ENCODE assay signal across 27 cellular contexts in genomic region chr19:38920529-38921419, GRCh38. TPM values are rescaled to one million over a fixed set of nuclear protein-coding genes. Genes with fewer than 3 reads are reported as not detected.
"Had no signal": no experiment of that assay in that cellular context is flagged by ENCODE, and none has a peak within 500 bp of the region (broad histone marks: within the 10 kb centered on the region; RNA-seq: fewer than 3 reads in every experiment).

No MANE protein-coding gene starts in this region.

- H3K4me1 Mint-ChIP-seq: activated B cell treated with CpG ODN at 0.5 μM for 24 hours; activated CD4-positive, alpha-beta T cell treated with anti-CD3 and anti-CD28 coated beads for 36 hours; activated naive CD4-positive, alpha-beta T cell treated with anti-CD3 and anti-CD28 coated beads, Interleukin-2, amount 10 ng/mL, durations not matched to agents 7 days and 5 days; stimulated activated naive B cell treated with anti-CD40 and anti-IgM and Interleukin-4, amounts not matched to agents 10 μg/mL and 1 μg/mL and 100 μg/mL, for 72 hours; T-helper 17 cell had no signal

- H3K4me3 Mint-ChIP-seq: activated B cell treated with CpG ODN at 0.5 μM for 24 hours; activated CD4-positive, alpha-beta T cell treated with anti-CD3 and anti-CD28 coated beads for 36 hours; activated naive CD4-positive, alpha-beta T cell treated with anti-CD3 and anti-CD28 coated beads, Interleukin-2, amount 10 ng/mL, durations not matched to agents 7 days and 5 days; activated T-cell treated with anti-CD3 and anti-CD28 coated beads, Interleukin-2, amount 50 U/mL, for 72 hours; naive thymus-derived CD4-positive, alpha-beta T cell; stimulated activated naive B cell treated with anti-CD40 and anti-IgM and Interleukin-4, amounts not matched to agents 10 μg/mL and 1 μg/mL and 100 μg/mL, for 72 hours; T-helper 17 cell had no signal

- H3K9me3 Mint-ChIP-seq: activated B cell treated with CpG ODN at 0.5 μM for 24 hours; activated naive CD4-positive, alpha-beta T cell treated with anti-CD3 and anti-CD28 coated beads, Interleukin-2, amount 10 ng/mL, durations not matched to agents 7 days and 5 days; activated T-cell treated with anti-CD3 and anti-CD28 coated beads, Interleukin-2, amount 50 U/mL, for 72 hours had no signal

- H3K27ac Mint-ChIP-seq: activated B cell treated with CpG ODN at 0.5 μM for 24 hours; activated CD4-positive, alpha-beta T cell treated with anti-CD3 and anti-CD28 coated beads for 36 hours; activated naive CD4-positive, alpha-beta T cell treated with anti-CD3 and anti-CD28 coated beads, Interleukin-2, amount 10 ng/mL, durations not matched to agents 7 days and 5 days; activated T-cell treated with anti-CD3 and anti-CD28 coated beads, Interleukin-2, amount 50 U/mL, for 72 hours; stimulated activated naive B cell treated with anti-CD40 and anti-IgM and Interleukin-4, amounts not matched to agents 10 μg/mL and 1 μg/mL and 100 μg/mL, for 72 hours; T-helper 17 cell had no signal

- H3K9me3 ChIP-seq: sigmoid colon, testis had no signal

- DNase-seq: activated B cell treated with CpG ODN at 0.5 μM for 24 hours; activated CD4-positive, alpha-beta T cell treated with anti-CD3 and anti-CD28 coated beads for 36 hours; activated CD4-positive, alpha-beta T cell treated with anti-CD3 and anti-CD28 coated beads, Interleukin-2, amount 50 U/mL, for 48 hours; activated CD8-positive, alpha-beta memory T cell treated with anti-CD3 and anti-CD28 coated beads, Interleukin-2, amount 50 U/mL, for 48 hours; activated effector memory CD4-positive, alpha-beta T cell treated with Interleukin-2 at 50 U/mL for 16 hours; activated naive CD4-positive, alpha-beta T cell treated with anti-CD3 and anti-CD28 coated beads, Interleukin-2, amount 10 ng/mL, durations not matched to agents 7 days and 5 days; activated T-cell treated with anti-CD3 and anti-CD28 coated beads, Interleukin-2, amount 50 U/mL, for 72 hours; anterior cingulate cortex; brain microvascular endothelial cell; caudate nucleus; dermis blood vessel endothelial cell; effector CD8-positive, alpha-beta T cell; foreskin melanocyte; naive thymus-derived CD4-positive, alpha-beta T cell; sigmoid colon; stimulated activated CD4-positive, alpha-beta T cell treated with anti-CD3 and anti-CD28 coated beads, Interleukin-2, amount 100 ng/mL, for 48 hours; stimulated activated CD8-positive, alpha-beta memory T cell treated with anti-CD3 and anti-CD28 coated beads, Interleukin-4, amount 100 ng/mL, for 48 hours; stimulated activated naive B cell treated with anti-CD40 and anti-IgM and Interleukin-4, amounts not matched to agents 10 μg/mL and 1 μg/mL and 100 μg/mL, for 72 hours; T-helper 17 cell; testis; trophoblast cell had no signal

- H3K27me3 ChIP-seq: brain microvascular endothelial cell, sigmoid colon, testis had no signal

- H3K27me3 Mint-ChIP-seq: activated B cell treated with CpG ODN at 0.5 μM for 24 hours; activated CD4-positive, alpha-beta T cell treated with anti-CD3 and anti-CD28 coated beads for 36 hours; activated naive CD4-positive, alpha-beta T cell treated with anti-CD3 and anti-CD28 coated beads, Interleukin-2, amount 10 ng/mL, durations not matched to agents 7 days and 5 days; naive thymus-derived CD4-positive, alpha-beta T cell; stimulated activated naive B cell treated with anti-CD40 and anti-IgM and Interleukin-4, amounts not matched to agents 10 μg/mL and 1 μg/mL and 100 μg/mL, for 72 hours; T-helper 17 cell had no signal

- H3K4me1 ChIP-seq: sigmoid colon, testis had no signal

- H3K27ac ChIP-seq: brain microvascular endothelial cell, sigmoid colon, testis had no signal

- H3K4me2 ChIP-seq: smooth muscle cell had no signal

- H3K4me3 ChIP-seq: lung, sigmoid colon, smooth muscle cell, testis had no signal

- ATAC-seq: activated CD4-positive, alpha-beta T cell treated with anti-CD3 and anti-CD28 coated beads for 36 hours; activated T-cell treated with anti-CD3 and anti-CD28 coated beads, Interleukin-2, amount 50 U/mL, for 72 hours; esophagus mucosa; left lobe of liver; naive thymus-derived CD4-positive, alpha-beta T cell; stimulated activated naive B cell treated with anti-CD40 and anti-IgM and Interleukin-4, amounts not matched to agents 10 μg/mL and 1 μg/mL and 100 μg/mL, for 72 hours; T-helper 17 cell had no signal

RNA-seq across cellular contexts. Expression of gene CCER2, which starts 8.8 kb away (rescaled TPM):
- total RNA-seq: dermis blood vessel endothelial cell, mesenteric fat pad, osteoblast, smooth muscle cell had no signal
- polyA plus RNA-seq: naive thymus-derived CD4-positive, alpha-beta T cell; smooth muscle cell had no signal
